In genomic region chr4:185734930-185735329, GRCh38 we compare ENCODE assay signal across 15 cellular contexts.
"Had no signal": no experiment of that assay in that cellular context is flagged by ENCODE, and none has a peak within 500 bp of the region (broad histone marks: within the 10 kb centered on the region; RNA-seq: fewer than 3 reads in every experiment).

No MANE protein-coding gene starts in this region.

- DNase-seq: activated CD4-positive, alpha-beta memory T cell treated with anti-CD3 and anti-CD28 coated beads, Interleukin-2, amount 10 ng/mL, durations not matched to agents 7 days and 5 days; activated CD4-positive, alpha-beta T cell treated with anti-CD3 and anti-CD28 coated beads for 36 hours; activated CD8-positive, alpha-beta memory T cell treated with anti-CD3 and anti-CD28 coated beads, Interleukin-2, amount 50 U/mL, for 4 hours; activated gamma-delta T cell treated with Interleukin-2 at 50 U/mL for 16 hours; activated naive CD8-positive, alpha-beta T cell treated with anti-CD3 and anti-CD28 coated beads for 36 hours; activated T-cell treated with anti-CD3 and anti-CD28 coated beads, Interleukin-2, amount 50 U/mL, for 72 hours; anterior cingulate cortex; effector memory CD8-positive, alpha-beta T cell; ovary; stimulated activated CD4-positive, alpha-beta T cell treated with anti-CD3 and anti-CD28 coated beads, Interleukin-4, amount 100 ng/mL, for 4 hours; T-helper 9 cell had no signal

- H3K4me3 ChIP-seq: ovary, skin epidermis had no signal

- H3K9me3 ChIP-seq: ovary had no signal

- H3K4me1 Mint-ChIP-seq: activated CD4-positive, alpha-beta T cell treated with anti-CD3 and anti-CD28 coated beads for 36 hours; activated naive CD8-positive, alpha-beta T cell treated with anti-CD3 and anti-CD28 coated beads for 36 hours had no signal

- ATAC-seq: activated CD4-positive, alpha-beta T cell treated with anti-CD3 and anti-CD28 coated beads for 36 hours; activated T-cell treated with anti-CD3 and anti-CD28 coated beads, Interleukin-2, amount 50 U/mL, for 72 hours; effector memory CD8-positive, alpha-beta T cell; left lobe of liver had no signal

- H3K36me3 ChIP-seq: ovary had no signal

- H3K27me3 ChIP-seq: ovary had no signal

- H3K4me3 Mint-ChIP-seq: activated CD4-positive, alpha-beta memory T cell treated with anti-CD3 and anti-CD28 coated beads, Interleukin-2, amount 10 ng/mL, durations not matched to agents 7 days and 5 days; activated CD4-positive, alpha-beta T cell treated with anti-CD3 and anti-CD28 coated beads for 36 hours; activated naive CD8-positive, alpha-beta T cell treated with anti-CD3 and anti-CD28 coated beads for 36 hours; activated T-cell treated with anti-CD3 and anti-CD28 coated beads, Interleukin-2, amount 50 U/mL, for 72 hours; effector memory CD8-positive, alpha-beta T cell; memory B cell had no signal

- H3K36me3 Mint-ChIP-seq: activated naive CD8-positive, alpha-beta T cell treated with anti-CD3 and anti-CD28 coated beads for 36 hours had no signal

- H3K27ac ChIP-seq: ovary, skin epidermis, VCaP had no signal

- H3K9me3 Mint-ChIP-seq: activated CD4-positive, alpha-beta memory T cell treated with anti-CD3 and anti-CD28 coated beads, Interleukin-2, amount 10 ng/mL, durations not matched to agents 7 days and 5 days; activated naive CD8-positive, alpha-beta T cell treated with anti-CD3 and anti-CD28 coated beads for 36 hours; activated T-cell treated with anti-CD3 and anti-CD28 coated beads, Interleukin-2, amount 50 U/mL, for 72 hours; memory B cell had no signal

- H3K27ac Mint-ChIP-seq: activated CD4-positive, alpha-beta memory T cell treated with anti-CD3 and anti-CD28 coated beads, Interleukin-2, amount 10 ng/mL, durations not matched to agents 7 days and 5 days; activated CD4-positive, alpha-beta T cell treated with anti-CD3 and anti-CD28 coated beads for 36 hours; activated naive CD8-positive, alpha-beta T cell treated with anti-CD3 and anti-CD28 coated beads for 36 hours; activated T-cell treated with anti-CD3 and anti-CD28 coated beads, Interleukin-2, amount 50 U/mL, for 72 hours; effector memory CD8-positive, alpha-beta T cell; memory B cell had no signal
